In genomic region chr11:122229078-122229477, GRCh38 we compare ENCODE assay signal across 12 cellular contexts.
A peak's percentile ranks its signal among the peaks of the same experiment; 100 is the strongest.
DNase-seq lines count a peak whose midpoint lies in the region; ATAC-seq and TF ChIP-seq lines count a peak whose summit lies in the region.
"Had no signal": no experiment of that assay in that cellular context is flagged by ENCODE, and none has a peak within 500 bp of the region (broad histone marks: within the 10 kb centered on the region; RNA-seq: fewer than 3 reads in every experiment).

No MANE protein-coding gene starts in this region.

- H3K36me3 ChIP-seq in PC-3 (ENCODE audit: low read depth, low read length) = no peaks in the 10 kb centered on the region
- H3K36me3 ChIP-seq in osteoblast (ENCODE audit: insufficient read depth, low read length) = no peaks in the 10 kb centered on the region
- no peaks in the 10 kb centered on the region for H3K36me3 ChIP-seq in spleen
- no peaks in the 10 kb centered on the region for H3K36me3 ChIP-seq in SK-N-SH (replicated peaks in 1 of 2; ENCODE audit: control insufficient read depth in 1 of 2, insufficient read depth in 2 of 2, low read length in 1 of 2)
- no peaks in the 10 kb centered on the region for H3K36me3 ChIP-seq in CD8-positive, alpha-beta memory T cell (ENCODE audit: insufficient read depth, low read length)
- H3K36me3 ChIP-seq: upper lobe of left lung had no signal

- CTCF ChIA-PET in PC-3 (lab: Charles Lee) (no interaction called here), SK-N-SH (lab: Yijun Ruan, JAX) (interaction anchor here (1.4 to 4.3 kb wide), 3 partner anchors 13 to 277 kb away, joined by 3 to 35 read pairs (median 7); no protein-coding TSS in a partner anchor)
- CTCF ChIA-PET in CD8-positive, alpha-beta memory T cell (lab: Charles Lee) = no interaction called here

- 0 out of 2 replicates have a peak, but pooled peaks cover 4% of the 10 kb centered on the region for H3K4me1 ChIP-seq in PC-3 (ENCODE audit: insufficient read depth, low read length)
- H3K4me1 ChIP-seq in osteoblast (ENCODE audit: insufficient read depth, low read length) = peaks cover 25% of the 10 kb centered on the region
- H3K4me1 ChIP-seq in spleen = peaks cover 0 to 6% (median 0%) of the 10 kb centered on the region in 6 donors
- no peaks in the 10 kb centered on the region; a peak in 2 of 4 replicates for H3K4me1 ChIP-seq in SK-N-SH (ENCODE audit: control insufficient read depth in 1 of 2, insufficient read depth in 2 of 2, low read depth in 1 of 2, low read length in 1 of 2)
- H3K4me1 ChIP-seq in CD8-positive, alpha-beta memory T cell (ENCODE audit: insufficient read depth, low read length) = no peaks in the 10 kb centered on the region

- H2AFZ ChIP-seq in PC-3 (ENCODE audit: low read length) (no peak overlapping the region), osteoblast (ENCODE audit: low read length) (peak overlapping the region; percentile 68), SK-N-SH (ENCODE audit: low read depth) (no peak overlapping the region)

- no peak overlapping the region for H3K4me3 Mint-ChIP-seq in CD8-positive, alpha-beta memory T cell

- H3K36me3 Mint-ChIP-seq in CD8-positive, alpha-beta memory T cell = no peaks in the 10 kb centered on the region

- no peak overlapping the region for H3K4me3 ChIP-seq in PC-3 (ENCODE audit: low read length)
- no peak overlapping the region for H3K4me3 ChIP-seq in osteoblast (ENCODE audit: insufficient read depth, low read length)
- no peak overlapping the region for H3K4me3 ChIP-seq in spleen
- no peak overlapping the region for H3K4me3 ChIP-seq in SK-N-SH (ENCODE audit: low read depth in 2 of 2, low read length in 1 of 2)
- H3K4me3 ChIP-seq in CD8-positive, alpha-beta memory T cell (ENCODE audit: low read length) = no peak overlapping the region

- H3K27ac Mint-ChIP-seq in CD8-positive, alpha-beta memory T cell = no peak overlapping the region

- no peaks in the 10 kb centered on the region for H3F3A ChIP-seq in PC-3 (ENCODE audit: low read length, unreplicated experiment)
- no peaks in the 10 kb centered on the region for H3F3A ChIP-seq in SK-N-SH (replicated peaks; ENCODE audit: insufficient read depth)

- TF ChIP-seq CTCF in PC-3 (conservative IDR thresholded peaks at IDR 0.05; ENCODE audit: low read depth, low read length) (no peak), osteoblast (IDR thresholded peaks at IDR 0.05; ENCODE audit: extremely low read depth, low read depth, low read length) (no peak), spleen (IDR thresholded peaks at IDR 0.05 in 8 of 11, conservative IDR thresholded peaks at IDR 0.05 in 3 of 11) (no peak), SK-N-SH (IDR thresholded peaks at IDR 0.05) (no peak)

- H4K20me1 ChIP-seq in PC-3 (ENCODE audit: low read length) (no peaks in the 10 kb centered on the region), osteoblast (ENCODE audit: insufficient read depth, low read length) (no peaks in the 10 kb centered on the region), SK-N-SH (ENCODE audit: insufficient read depth) (no peaks in the 10 kb centered on the region)

- POLR2A ChIA-PET in PC-3 (lab: Charles Lee; ENCODE audit: unreplicated experiment) = no interaction called here
- POLR2A ChIA-PET in SK-N-SH (lab: Yijun Ruan, JAX) = no interaction called here
- POLR2A ChIA-PET in CD8-positive, alpha-beta memory T cell (lab: Charles Lee) = no interaction called here

- TF ChIP-seq POLR2A in spleen (IDR thresholded peaks at IDR 0.05) = no peak

- ATAC-seq in PC-3 = no peak
- no peak for ATAC-seq in HG03108 (IDR thresholded peaks at IDR 0.05; ENCODE audit: unreplicated experiment)

- TF ChIP-seq EP300 in SK-N-SH (IDR thresholded peaks at IDR 0.05; ENCODE audit: borderline replicate concordance in 1 of 2, low read depth in 1 of 2, low read length in 1 of 2) = no peak

- WGBS in spleen, 5 donors = 52 to 69% (median 55%) methylated on average over 2 of the region's 2 CpGs
- 57% methylated on average over 2 of the region's 2 CpGs for WGBS in SK-N-SH (ENCODE audit: low lambda C conversion rate)

- peaks cover 0 to 5% (median 0%) of the 10 kb centered on the region in 5 donors for H3K9me3 Mint-ChIP-seq in CD8-positive, alpha-beta memory T cell

- DNase-seq in AG20443 (ENCODE audit: low spot score) (peak; percentile 61), PC-3 (no peak), globus pallidus (ENCODE audit: low spot score) (peak; percentile 73), osteoblast (ENCODE audit: insufficient read length, low spot score, missing footprints) (no peak), spleen (no peak), SK-N-SH (no peak)
- DNase-seq in CD8-positive, alpha-beta memory T cell = no peak
- DNase-seq: amniotic stem cell, NCI-H2171 treated with DMSO at 0.1 percent for 48 hours had no signal

- H3K4me1 Mint-ChIP-seq in CD8-positive, alpha-beta memory T cell = no peaks in the 10 kb centered on the region

- H3K9ac ChIP-seq in PC-3 (ENCODE audit: low read length) (no peak overlapping the region), SK-N-SH (no peak overlapping the region)

- BruUV-seq in PC-3 (replicated peaks; lab: Mats Ljungman, UMichigan) = no TSS peak

- H3K27ac ChIP-seq in PC-3 (ENCODE audit: low read length) = no peak overlapping the region
- no peak overlapping the region for H3K27ac ChIP-seq in osteoblast (ENCODE audit: low read depth, low read length)
- H3K27ac ChIP-seq in spleen = no peak overlapping the region
- H3K27ac ChIP-seq in SK-N-SH (ENCODE audit: low read depth in 2 of 2, low read length in 1 of 2) = no peak overlapping the region
- H3K27ac ChIP-seq in CD8-positive, alpha-beta memory T cell (ENCODE audit: low read depth, low read length) = no peak overlapping the region
- H3K27ac ChIP-seq: HL-60 had no signal

- H3K4me2 ChIP-seq in PC-3 (ENCODE audit: low read length) (0 out of 2 replicates have a peak overlapping the region, but pooled peaks have one; percentile 9), osteoblast (ENCODE audit: insufficient read depth, low read length) (peak overlapping the region; percentile 22), SK-N-SH (no peak overlapping the region)

- H3K9me2 ChIP-seq in PC-3 (replicated peaks; ENCODE audit: low read length) (no peaks in the 10 kb centered on the region), SK-N-SH (no peaks in the 10 kb centered on the region)

- TF ChIP-seq RAD21 in SK-N-SH (IDR thresholded peaks at IDR 0.05; ENCODE audit: low read length) = no peak

- intact Hi-C loops in PC-3 (cut with micrococcal nuclease) (no loop called here), spleen (cut with DNase I; ENCODE audit: low total_unique reads) (no loop called here)

- H3K9me3 ChIP-seq in PC-3 (ENCODE audit: low read length) (no peaks in the 10 kb centered on the region), osteoblast (ENCODE audit: low read depth, low read length) (no peaks in the 10 kb centered on the region), spleen (no peaks in the 10 kb centered on the region), SK-N-SH (no peaks in the 10 kb centered on the region)
- H3K9me3 ChIP-seq in CD8-positive, alpha-beta memory T cell (ENCODE audit: low read length) = no peaks in the 10 kb centered on the region
- H3K9me3 ChIP-seq: upper lobe of left lung had no signal

- peaks cover 0 to 12% of the 10 kb centered on the region in 2 donors for H3K27me3 Mint-ChIP-seq in CD8-positive, alpha-beta memory T cell

- H3K27me3 ChIP-seq in PC-3 (ENCODE audit: low read length) (peaks cover 66% of the 10 kb centered on the region), osteoblast (ENCODE audit: insufficient read depth, low read length) (no peaks in the 10 kb centered on the region), spleen (replicated peaks in 1 of 7) (peaks cover 0 to 26% (median 0%) of the 10 kb centered on the region in 7 donors), SK-N-SH (ENCODE audit: insufficient read depth) (no peaks in the 10 kb centered on the region)
- H3K27me3 ChIP-seq in CD8-positive, alpha-beta memory T cell (ENCODE audit: insufficient read depth, low read length, poor library complexity, severe bottlenecking) = no peaks in the 10 kb centered on the region
- H3K27me3 ChIP-seq: upper lobe of left lung had no signal

- H3K79me2 ChIP-seq in PC-3 (ENCODE audit: low read length) (no peaks in the 10 kb centered on the region), osteoblast (ENCODE audit: insufficient read depth, low read length) (no peaks in the 10 kb centered on the region), SK-N-SH (ENCODE audit: insufficient read depth) (no peaks in the 10 kb centered on the region)

TF ChIP-seq in SK-N-SH, 30 proteins besides CTCF, POLR2A, EP300 and RAD21 (continues in another document):
- TF ChIP-seq YY1 (IDR thresholded peaks at IDR 0.05; ENCODE audit: low read depth) (no peak), SIN3A (IDR thresholded peaks at IDR 0.05; ENCODE audit: borderline replicate concordance, low read depth, low read length) (no peak), NFIC (IDR thresholded peaks at IDR 0.05; ENCODE audit: borderline replicate concordance) (no peak), GABPA (IDR thresholded peaks at IDR 0.05; ENCODE audit: low read depth) (no peak), FOXJ3 (CRISPR knock-in tag; IDR thresholded peaks at IDR 0.05) (no peak), GATA2 (CRISPR knock-in tag; IDR thresholded peaks at IDR 0.05) (no peak), FOSL2 (IDR thresholded peaks at IDR 0.05; ENCODE audit: borderline replicate concordance, low read depth) (no peak), ELF1 (IDR thresholded peaks at IDR 0.05) (no peak), IRF3 (IDR thresholded peaks at IDR 0.05; ENCODE audit: low read depth, low read length) (no peak), SMC3 (IDR thresholded peaks at IDR 0.05; ENCODE audit: low read depth, low read length) (no peak), JUND (IDR thresholded peaks at IDR 0.05) (no peak), RFX5 (IDR thresholded peaks at IDR 0.05; ENCODE audit: low read length) (no peak), PBX3 (IDR thresholded peaks at IDR 0.05) (no peak; the same call in 1 of the 2 replicates)

Comparison
In these comparisons a context has a peak if more than half of its experiments do, and no peak if none do; other contexts are left out.
1. DNase-seq: peak in AG20443 (single experiment) and globus pallidus (single experiment); none in PC-3 (single experiment), osteoblast (single experiment), spleen (single experiment), SK-N-SH (single experiment) and CD8-positive, alpha-beta memory T cell (0 of 5).